29 cellular contexts compared by ENCODE assay signal in genomic region chr18:36481201-36481657, GRCh38.
DNase-seq lines count a peak whose midpoint lies in the region; ATAC-seq, FAIRE-seq and TF ChIP-seq lines count a peak whose summit lies in the region.
"Had no signal": no experiment of that assay in that cellular context is flagged by ENCODE, and none has a peak within 500 bp of the region (broad histone marks: within the 10 kb centered on the region; RNA-seq: fewer than 3 reads in every experiment).

No MANE protein-coding gene starts in this region.

- H3K27ac ChIP-seq in H9 (ENCODE audit: insufficient read length, low read depth, low read length) (no peak overlapping the region), H1 (ENCODE audit: low read depth, low read length) (no peak overlapping the region; the same call in 1 of the 2 replicates), mesendoderm (ENCODE audit: low read depth, low read length) (no peak overlapping the region)
- H3K27ac ChIP-seq: colonic mucosa, ovary, transverse colon had no signal

- no CpG with 5 or more reads among the region's 4 CpGs for WGBS in H9 (ENCODE audit: extremely low coverage, insufficient read length, low lambda C conversion rate)
- WGBS in H1 (ENCODE audit: extremely low coverage in 1 of 2, insufficient coverage in 1 of 2, insufficient read length in 1 of 2, insufficient replicate concordance in 2 of 2, low coverage in 1 of 2, low lambda C conversion rate in 2 of 2, missing lambda C conversion rate in 1 of 2), 2 experiments = 35% methylated on average over 4 of the region's 4 CpGs; no CpG with 5 or more reads in 1 of the 2 experiments
- no CpG with 5 or more reads among the region's 4 CpGs for WGBS in mesendoderm (ENCODE audit: extremely low coverage, insufficient coverage, low lambda C conversion rate)

- no peak overlapping the region for H3K14ac ChIP-seq in H9 (ENCODE audit: insufficient read depth, low read length)
- no peak overlapping the region for H3K14ac ChIP-seq in H1 (ENCODE audit: insufficient read length)

- H2AFZ ChIP-seq in H9 (ENCODE audit: low read length) = no peak overlapping the region
- H2AFZ ChIP-seq in H1 (ENCODE audit: low read length) = no peak overlapping the region

- H3K4me1 ChIP-seq in H9 (ENCODE audit: insufficient read depth, low read length) (peaks cover 8% of the 10 kb centered on the region; the same call in 1 of the 2 replicates), H1 (replicated peaks in 1 of 4; ENCODE audit: control insufficient read depth in 3 of 4, insufficient read depth in 4 of 4, low read length in 3 of 4) (peaks cover 4 to 20% (median 17%) of the 10 kb centered on the region in 4 experiments), mesendoderm (ENCODE audit: control insufficient read depth, low read depth, low read length) (no peaks in the 10 kb centered on the region)
- H3K4me1 ChIP-seq: Caco-2, colonic mucosa had no signal

- peaks cover 0 to 11% (median 8%) of the 10 kb centered on the region in 3 experiments; a peak in 3 of 7 replicates for H3K36me3 Mint-ChIP-seq in H9 (ENCODE audit: insufficient read depth in 1 of 3, low read depth in 3 of 3)
- H3K36me3 Mint-ChIP-seq: mesothelial cell of epicardium; naive thymus-derived CD4-positive, alpha-beta T cell had no signal

- H2AK5ac ChIP-seq in H9 (ENCODE audit: insufficient read length, low read length) (no peak overlapping the region), H1 (ENCODE audit: low read depth, low read length) (no peak overlapping the region), mesendoderm (ENCODE audit: low read length) (no peak overlapping the region)

- H3K9ac ChIP-seq in H9 (ENCODE audit: extremely low read depth, insufficient read length, low read length) (no peak overlapping the region), H1 (replicated peaks in 1 of 4; ENCODE audit: extremely low read depth in 1 of 4, low read depth in 3 of 4, low read length in 3 of 4) (no peak overlapping the region), mesendoderm (ENCODE audit: low read length) (no peak overlapping the region)

- no peak overlapping the region for H2BK120ac ChIP-seq in H9 (ENCODE audit: low read depth, low read length, poor library complexity, severe bottlenecking)
- H2BK120ac ChIP-seq in H1 (replicated peaks; ENCODE audit: low read depth, low read length) = no peak overlapping the region
- no peak overlapping the region for H2BK120ac ChIP-seq in mesendoderm (ENCODE audit: low read depth, low read length)

- H4K5ac ChIP-seq in H9 (ENCODE audit: insufficient read length, low read depth, low read length) (no peak overlapping the region), H1 (ENCODE audit: insufficient read length, low read depth, low read length) (peak overlapping the region; percentile 78), mesendoderm (ENCODE audit: low read length) (no peak overlapping the region)

- DNase-seq in H9 (no peak), NB4 (ENCODE audit: low read depth) (peak; percentile 6), H1 (ENCODE audit: low read depth in 1 of 2, low spot score in 2 of 2) (peak in 1 of 2 experiments; percentile 38), mesendoderm (peak; percentile 30), NOMO-1 treated with DMSO at 0.1 percent for 48 hours (lab: John Stamatoyannopoulos, UW; ENCODE audit: unreplicated experiment) (no peak)
- no peak for DNase-seq in activated CD8-positive, alpha-beta memory T cell treated with anti-CD3 and anti-CD28 coated beads, Interleukin-2, amount 50 U/mL, for 4 hours
- DNase-seq: activated CD4-positive, CD25-positive, alpha-beta regulatory T cell; activated CD8-positive, alpha-beta memory T cell treated with anti-CD3 and anti-CD28 coated beads, Interleukin-2, amount 50 U/mL, for 48 hours; activated naive CD4-positive, alpha-beta T cell treated with anti-CD3 and anti-CD28 coated beads, Interleukin-2, amount 50 U/mL, for 16 hours; C1 segment of cervical spinal cord; Caco-2; colonic mucosa; effector memory CD8-positive, alpha-beta T cell; foreskin melanocyte; GDM1; left ventricle myocardium inferior; naive thymus-derived CD4-positive, alpha-beta T cell; NCI-H1694 treated with DMSO at 0.1 percent for 48 hours; NCI-H2171 treated with DMSO at 0.1 percent for 48 hours; NCI-H526; ovary; retina; small intestine; transverse colon had no signal

- H3K23ac ChIP-seq in H9 (ENCODE audit: insufficient read length, low read depth, low read length) = no peak overlapping the region
- H3K23ac ChIP-seq in H1 (ENCODE audit: insufficient read length) = no peak overlapping the region
- H3K23ac ChIP-seq in mesendoderm (ENCODE audit: low read length) = no peak overlapping the region

- H3K4me3 Mint-ChIP-seq in H9 = peak overlapping the region; percentile 40 to 56; a peak in 3 of 5 replicates
- H3K4me3 Mint-ChIP-seq: effector memory CD8-positive, alpha-beta T cell; mesothelial cell of epicardium; naive thymus-derived CD4-positive, alpha-beta T cell had no signal

- H3K9me3 ChIP-seq in H9 (ENCODE audit: control insufficient read depth, low read depth, low read length) (no peaks in the 10 kb centered on the region), H1 (ENCODE audit: insufficient read depth in 2 of 2, low read depth in 1 of 2, low read length in 1 of 2) (no peaks in the 10 kb centered on the region)
- H3K9me3 ChIP-seq: Caco-2, colonic mucosa, left ventricle myocardium inferior, ovary, transverse colon had no signal

- TF ChIP-seq RAD21 in H1 (IDR thresholded peaks at IDR 0.05 in 1 of 2, conservative IDR thresholded peaks at IDR 0.05 in 1 of 2; ENCODE audit: low read depth in 2 of 2, low read length in 2 of 2) = no peak

- H3K4me3 ChIP-seq in NB4 (ENCODE audit: low read depth, low read length) (no peak overlapping the region), H1 (ENCODE audit: extremely low read depth in 1 of 4, insufficient read depth in 2 of 4, low read depth in 3 of 4, low read length in 4 of 4) (peak overlapping the region in 1 of 4 experiments; percentile 33; a peak in 1 of 8 replicates), mesendoderm (ENCODE audit: low read length) (no peak overlapping the region)
- H3K4me3 ChIP-seq: colonic mucosa, left ventricle myocardium inferior, ovary, transverse colon had no signal

- no peaks in the 10 kb centered on the region for H3K79me2 ChIP-seq in H9 (ENCODE audit: insufficient read depth, low read length)
- H3K79me2 ChIP-seq in H1 (ENCODE audit: control insufficient read depth in 1 of 2, insufficient read depth in 2 of 2, low read length in 2 of 2) = no peaks in the 10 kb centered on the region
- H3K79me2 ChIP-seq in mesendoderm (ENCODE audit: control insufficient read depth, insufficient read depth, low read length) = no peaks in the 10 kb centered on the region

- H3K4me1 Mint-ChIP-seq in H9 = peaks cover 69% of the 10 kb centered on the region in 2 experiments
- H3K4me1 Mint-ChIP-seq: naive thymus-derived CD4-positive, alpha-beta T cell had no signal

- CTCF ChIA-PET in H1 (lab: Charles Lee; ENCODE audit: partially characterized antibody) = interaction anchor here (0.6 to 1.4 kb wide), 4 partner anchors 9 to 29 kb away, joined by 3 to 4 read pairs (median 3); no protein-coding TSS in a partner anchor

- POLR2A ChIA-PET in H1 (lab: Charles Lee; ENCODE audit: partially characterized antibody) = no interaction called here

- TF ChIP-seq POLR2A in NB4 (IDR thresholded peaks at IDR 0.05; ENCODE audit: extremely low read depth, insufficient read length) (no peak), H1 (IDR thresholded peaks at IDR 0.05; ENCODE audit: control extremely low read depth in 1 of 2, low read depth in 2 of 2, low read length in 2 of 2) (no peak)

- H2BK5ac ChIP-seq in H9 (ENCODE audit: insufficient read length, low read length) = no peak overlapping the region
- no peak overlapping the region for H2BK5ac ChIP-seq in H1 (ENCODE audit: low read depth, low read length)
- no peak overlapping the region for H2BK5ac ChIP-seq in mesendoderm (ENCODE audit: low read length)

- H3K56ac ChIP-seq in H9 (ENCODE audit: insufficient read length, low read depth, low read length) (no peak overlapping the region), H1 (replicated peaks; ENCODE audit: insufficient read length, low read depth, low read length) (no peak overlapping the region), mesendoderm (ENCODE audit: low read length) (no peak overlapping the region)

- H2BK12ac ChIP-seq in H9 (ENCODE audit: insufficient read length, low read depth, low read length) (no peak overlapping the region), H1 (ENCODE audit: low read depth, low read length) (no peak overlapping the region)

- peak overlapping the region; percentile 71 to 98 (median 82) for H3K27ac Mint-ChIP-seq in H9
- H3K27ac Mint-ChIP-seq: effector memory CD8-positive, alpha-beta T cell; mesothelial cell of epicardium; naive thymus-derived CD4-positive, alpha-beta T cell had no signal

- H3T11ph ChIP-seq in H9 (ENCODE audit: low read length) = no peak overlapping the region

- no peak for TF ChIP-seq EP300 in H1 (IDR thresholded peaks at IDR 0.05; ENCODE audit: borderline replicate concordance in 1 of 2, low read depth in 2 of 2, low read length in 2 of 2)

- no peak overlapping the region for H3K4ac ChIP-seq in H9 (ENCODE audit: low read depth, low read length)
- H3K4ac ChIP-seq in H1 (replicated peaks; ENCODE audit: insufficient read length, low read depth, low read length) = no peak overlapping the region
- H3K4ac ChIP-seq in mesendoderm (ENCODE audit: low read depth, low read length) = no peak overlapping the region

- no peaks in the 10 kb centered on the region for H3K79me1 ChIP-seq in H9 (ENCODE audit: insufficient read depth, low read depth, low read length, poor library complexity, severe bottlenecking)
- no peaks in the 10 kb centered on the region for H3K79me1 ChIP-seq in H1 (ENCODE audit: low read depth, low read length)
- H3K79me1 ChIP-seq in mesendoderm (ENCODE audit: low read length) = no peaks in the 10 kb centered on the region

- H3K27me3 ChIP-seq in H9 (ENCODE audit: insufficient read depth, low read length) = no peaks in the 10 kb centered on the region
- H3K27me3 ChIP-seq in H1 (replicated peaks in 1 of 4; ENCODE audit: control insufficient read depth in 3 of 4, extremely low read depth in 1 of 4, insufficient read depth in 3 of 4, low read length in 3 of 4) = no peaks in the 10 kb centered on the region
- no peaks in the 10 kb centered on the region for H3K27me3 ChIP-seq in mesendoderm (ENCODE audit: insufficient read depth, low read length, poor library complexity)
- H3K27me3 ChIP-seq: colonic mucosa, ovary, transverse colon had no signal

- TF ChIP-seq CTCF in H9 (conservative IDR thresholded peaks at IDR 0.05) (no peak), NB4 (IDR thresholded peaks at IDR 0.05; ENCODE audit: low read depth, low read length) (no peak), H1 (IDR thresholded peaks at IDR 0.05; ENCODE audit: control extremely low read depth in 1 of 3, insufficient read depth in 1 of 3, low read depth in 1 of 3, low read length in 3 of 3) (no peak)

- no peaks in the 10 kb centered on the region for H3K27me3 Mint-ChIP-seq in H9 (ENCODE audit: low read depth)

- H3K23me2 ChIP-seq in H9 (ENCODE audit: insufficient read length, low read depth, low read length, poor library complexity, severe bottlenecking) (no peaks in the 10 kb centered on the region), H1 (ENCODE audit: low read depth, low read length) (no peaks in the 10 kb centered on the region)

- H3K4me2 ChIP-seq in H9 (ENCODE audit: insufficient read depth, insufficient read length, low read length) (no peak overlapping the region), H1 (ENCODE audit: insufficient read depth in 1 of 2, low read depth in 2 of 2, low read length in 2 of 2) (peak overlapping the region; percentile 35 to 48), mesendoderm (ENCODE audit: low read length) (no peak overlapping the region)

- H2BK15ac ChIP-seq in H9 (ENCODE audit: low read depth, low read length) (no peak overlapping the region), H1 (ENCODE audit: low read length) (no peak overlapping the region), mesendoderm (replicated peaks; ENCODE audit: low read depth) (no peak overlapping the region)

- H2BK20ac ChIP-seq in H9 (ENCODE audit: low read depth, low read length, poor library complexity, severe bottlenecking) = no peak overlapping the region
- H2BK20ac ChIP-seq in H1 (ENCODE audit: low read length) = no peak overlapping the region

- no peaks in the 10 kb centered on the region for H4K20me1 ChIP-seq in H9 (ENCODE audit: control insufficient read depth, insufficient read depth, insufficient read length)
- H4K20me1 ChIP-seq in H1 (replicated peaks in 1 of 2; ENCODE audit: control insufficient read depth in 1 of 2, insufficient read depth in 2 of 2, low read length in 2 of 2) = no peaks in the 10 kb centered on the region

- no peak overlapping the region for H3K18ac ChIP-seq in H9 (ENCODE audit: insufficient read length, low read depth, low read length)
- no peak overlapping the region for H3K18ac ChIP-seq in H1 (ENCODE audit: extremely low read depth, low read length)
- no peak overlapping the region for H3K18ac ChIP-seq in mesendoderm (ENCODE audit: low read length)

- H4K8ac ChIP-seq in H9 (replicated peaks; ENCODE audit: insufficient read length, low read depth, low read length) (no peak overlapping the region), H1 (ENCODE audit: extremely low read depth, insufficient read depth, low read length) (no peak overlapping the region), mesendoderm (ENCODE audit: low read depth, low read length) (no peak overlapping the region)

- peak; percentile 39 for FAIRE-seq in H1 (lab: Jason Lieb, UNC)
- FAIRE-seq: bronchial epithelial cell, islet of Langerhans, small intestine had no signal

- no peaks in the 10 kb centered on the region for H3K9me3 Mint-ChIP-seq in H9
- H3K9me3 Mint-ChIP-seq: mesothelial cell of epicardium had no signal

- H3K36me3 ChIP-seq in H1 (ENCODE audit: control insufficient read depth in 2 of 4, insufficient read depth in 4 of 4, low read length in 3 of 4) (no peaks in the 10 kb centered on the region), mesendoderm (ENCODE audit: control insufficient read depth, insufficient read depth, low read length) (no peaks in the 10 kb centered on the region)
- H3K36me3 ChIP-seq: colonic mucosa, left ventricle myocardium inferior, ovary, transverse colon had no signal

- no peak overlapping the region for H4K91ac ChIP-seq in H9 (ENCODE audit: insufficient read length, low read depth, low read length)
- H4K91ac ChIP-seq in H1 (replicated peaks; ENCODE audit: insufficient read length, low read length) = no peak overlapping the region

- no peak for ATAC-seq in GM19463 (IDR thresholded peaks at IDR 0.05; ENCODE audit: unreplicated experiment)
- ATAC-seq: effector memory CD8-positive, alpha-beta T cell; esophagus mucosa; naive thymus-derived CD4-positive, alpha-beta T cell had no signal

Comparison
In these comparisons a context has a peak if more than half of its experiments do, and no peak if none do; other contexts are left out.
1. DNase-seq: peak in NB4 (single experiment) and mesendoderm (single experiment); none in H9 (single experiment), NOMO-1 treated with DMSO at 0.1 percent for 48 hours (single experiment) and activated CD8-positive, alpha-beta memory T cell treated with anti-CD3 and anti-CD28 coated beads, Interleukin-2, amount 50 U/mL, for 4 hours (single experiment).
2. H3K4me2 ChIP-seq: peak in H1 (2 of 2); none in H9 (single experiment) and mesendoderm (single experiment).